Comparison of ENCODE assay signal across 15 cellular contexts in the genomic region with DNA sequence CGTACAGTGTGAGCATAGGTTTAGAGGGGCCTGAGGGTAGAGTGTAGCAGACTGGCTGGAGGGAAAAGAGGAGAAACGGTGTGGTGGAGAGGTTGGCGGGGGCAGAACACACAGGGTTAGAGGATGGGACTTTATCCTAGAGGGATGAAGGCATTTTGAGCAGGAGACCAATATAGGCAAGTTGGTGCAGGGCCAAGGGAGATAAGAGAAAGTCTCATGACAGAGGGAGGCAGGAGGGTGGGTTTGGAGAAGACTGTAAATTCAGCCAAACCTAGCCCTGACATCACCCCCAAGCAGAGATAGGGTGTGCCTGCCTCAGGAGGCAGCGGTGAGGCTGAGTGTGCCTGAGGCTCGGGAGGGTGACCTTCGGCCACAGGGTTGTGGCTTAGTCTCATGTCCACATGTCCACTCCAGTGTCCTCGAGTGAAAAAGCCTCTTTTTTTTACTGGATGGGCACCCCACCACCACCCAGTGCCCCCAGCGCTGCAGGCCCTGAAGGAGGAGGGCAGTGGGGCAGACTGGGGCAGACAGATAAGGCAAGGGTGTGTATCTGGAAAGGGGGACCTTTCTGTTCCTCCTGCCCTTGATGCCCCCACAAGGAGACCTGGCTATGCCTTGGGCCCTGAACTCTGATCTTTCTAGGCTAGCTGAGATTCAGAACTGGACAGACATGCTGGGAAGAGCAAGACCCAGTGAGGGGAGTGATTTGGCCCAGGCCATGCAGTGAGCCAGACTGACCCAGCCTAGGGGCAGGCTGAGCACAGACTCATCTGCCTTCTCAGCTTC.
DNase-seq lines count a peak whose midpoint lies in the region; ATAC-seq lines count a peak whose summit lies in the region.
"Had no signal": no experiment of that assay in that cellular context is flagged by ENCODE, and none has a peak within 500 bp of the region (broad histone marks: within the 10 kb centered on the region; RNA-seq: fewer than 3 reads in every experiment).

No MANE protein-coding gene starts in this region.

- no peak overlapping the region for H3K4me3 ChIP-seq in right cardiac atrium (ENCODE audit: low read length)
- H3K4me3 ChIP-seq: BLaER1 had no signal

- peaks cover 12% of the 10 kb centered on the region for H3K36me3 Mint-ChIP-seq in activated naive CD8-positive, alpha-beta T cell treated with anti-CD3 and anti-CD28 coated beads, Interleukin-2, amount 50 U/mL, for 24 hours (ENCODE audit: low read depth)
- H3K36me3 Mint-ChIP-seq: stimulated activated memory B cell treated with anti-CD40 and anti-IgM and Interleukin-4, amounts not matched to agents 10 μg/mL and 1 μg/mL and 100 μg/mL, for 72 hours had no signal

- peak; percentile 67 for DNase-seq in OCI-M1 (lab: John Stamatoyannopoulos, UW)
- no peak for DNase-seq in activated naive CD8-positive, alpha-beta T cell treated with anti-CD3 and anti-CD28 coated beads, Interleukin-2, amount 50 U/mL, for 24 hours
- peak in 1 of 3 donors; percentile 56 for DNase-seq in right cardiac atrium
- peak; percentile 35 for DNase-seq in sciatic nerve (ENCODE audit: low spot score)
- no peak for DNase-seq in activated CD8-positive, alpha-beta memory T cell treated with anti-CD3 and anti-CD28 coated beads for 24 hours
- no peak for DNase-seq in NCI-H345 (lab: John Stamatoyannopoulos, UW)
- no peak for DNase-seq in NOMO-1 treated with DMSO at 0.1 percent for 48 hours (lab: John Stamatoyannopoulos, UW; ENCODE audit: unreplicated experiment)
- no peak for DNase-seq in NCI-H1105 treated with DMSO at 0.1 percent for 48 hours (lab: John Stamatoyannopoulos, UW)
- DNase-seq: NCI-H146; NCI-H774; SIG-M5; stimulated activated CD4-positive, alpha-beta T cell treated with anti-CD3 and anti-CD28 coated beads, Interleukin-4, amount 100 ng/mL, for 24 hours had no signal

- peak overlapping the region; percentile 8 for H3K27ac Mint-ChIP-seq in activated naive CD8-positive, alpha-beta T cell treated with anti-CD3 and anti-CD28 coated beads, Interleukin-2, amount 50 U/mL, for 24 hours
- H3K27ac Mint-ChIP-seq: stimulated activated memory B cell treated with anti-CD40 and anti-IgM and Interleukin-4, amounts not matched to agents 10 μg/mL and 1 μg/mL and 100 μg/mL, for 72 hours had no signal

- H3K27me3 Mint-ChIP-seq in activated naive CD8-positive, alpha-beta T cell treated with anti-CD3 and anti-CD28 coated beads, Interleukin-2, amount 50 U/mL, for 24 hours, result no peaks in the 10 kb centered on the region
- H3K27me3 Mint-ChIP-seq: stimulated activated memory B cell treated with anti-CD40 and anti-IgM and Interleukin-4, amounts not matched to agents 10 μg/mL and 1 μg/mL and 100 μg/mL, for 72 hours had no signal

- peak overlapping the region; percentile 77 for H3K27ac ChIP-seq in right cardiac atrium (ENCODE audit: low read length)
- H3K27ac ChIP-seq: BLaER1 had no signal

- peaks cover 27% of the 10 kb centered on the region for H3K4me1 ChIP-seq in right cardiac atrium (ENCODE audit: control insufficient read depth, insufficient read depth, low read length)

- no peak overlapping the region for H3K4me3 Mint-ChIP-seq in activated naive CD8-positive, alpha-beta T cell treated with anti-CD3 and anti-CD28 coated beads, Interleukin-2, amount 50 U/mL, for 24 hours
- H3K4me3 Mint-ChIP-seq: stimulated activated memory B cell treated with anti-CD40 and anti-IgM and Interleukin-4, amounts not matched to agents 10 μg/mL and 1 μg/mL and 100 μg/mL, for 72 hours had no signal

- H3K27me3 ChIP-seq in right cardiac atrium (ENCODE audit: control insufficient read depth, insufficient read depth), result no peaks in the 10 kb centered on the region
- H3K27me3 ChIP-seq: ascending aorta, BLaER1 had no signal

- no peaks in the 10 kb centered on the region for H3K9me3 Mint-ChIP-seq in activated naive CD8-positive, alpha-beta T cell treated with anti-CD3 and anti-CD28 coated beads, Interleukin-2, amount 50 U/mL, for 24 hours
- H3K9me3 Mint-ChIP-seq: stimulated activated memory B cell treated with anti-CD40 and anti-IgM and Interleukin-4, amounts not matched to agents 10 μg/mL and 1 μg/mL and 100 μg/mL, for 72 hours had no signal

- H3K4me1 Mint-ChIP-seq in activated naive CD8-positive, alpha-beta T cell treated with anti-CD3 and anti-CD28 coated beads, Interleukin-2, amount 50 U/mL, for 24 hours, result peaks cover 50% of the 10 kb centered on the region

- intact Hi-C loops in right cardiac atrium (cut with DNase I), result no loop called here
- intact Hi-C loops in sciatic nerve (cut with DNase I), result no loop called here

- ATAC-seq in activated naive CD8-positive, alpha-beta T cell treated with anti-CD3 and anti-CD28 coated beads, Interleukin-2, amount 50 U/mL, for 24 hours, result no peak
- peak; percentile 47 to 59 for ATAC-seq in right cardiac atrium
- no peak for ATAC-seq in sciatic nerve
- ATAC-seq: stimulated activated memory B cell treated with anti-CD40 and anti-IgM and Interleukin-4, amounts not matched to agents 10 μg/mL and 1 μg/mL and 100 μg/mL, for 72 hours had no signal

- H3K9me3 ChIP-seq in right cardiac atrium (ENCODE audit: control insufficient read depth, low read length), result no peaks in the 10 kb centered on the region
- H3K9me3 ChIP-seq: ascending aorta, BLaER1 had no signal

- 65% methylated on average over 8 of the region's 8 CpGs for WGBS in right cardiac atrium

Comparison
In these comparisons a context has a peak if more than half of its experiments do, and no peak if none do; other contexts are left out.
1. DNase-seq: peak in OCI-M1 (single experiment) and sciatic nerve (single experiment); none in activated naive CD8-positive, alpha-beta T cell treated with anti-CD3 and anti-CD28 coated beads, Interleukin-2, amount 50 U/mL, for 24 hours (single experiment), activated CD8-positive, alpha-beta memory T cell treated with anti-CD3 and anti-CD28 coated beads for 24 hours (single experiment), NCI-H345 (single experiment), NOMO-1 treated with DMSO at 0.1 percent for 48 hours (single experiment) and NCI-H1105 treated with DMSO at 0.1 percent for 48 hours (single experiment).
2. ATAC-seq: peak in right cardiac atrium (2 of 2); none in activated naive CD8-positive, alpha-beta T cell treated with anti-CD3 and anti-CD28 coated beads, Interleukin-2, amount 50 U/mL, for 24 hours (single experiment) and sciatic nerve (single experiment).